Comparison of ENCODE assay signal across 11 cellular contexts in genomic region chr11:7646866-7647265, GRCh38. TPM values are rescaled to one million over a fixed set of nuclear protein-coding genes. Genes with fewer than 3 reads are reported as not detected.
"Had no signal": no experiment of that assay in that cellular context is flagged by ENCODE, and none has a peak within 500 bp of the region (broad histone marks: within the 10 kb centered on the region; RNA-seq: fewer than 3 reads in every experiment).

No MANE protein-coding gene starts in this region.

- H3K27ac Mint-ChIP-seq: HFFc6, IgD-negative memory B cell had no signal

- H3K9ac ChIP-seq: GM23248 had no signal

- ATAC-seq: HCT116 had no signal

- H3K4me1 Mint-ChIP-seq: IgD-negative memory B cell had no signal

- FAIRE-seq: HTR-8/SVneo had no signal

- H3K9me3 ChIP-seq: HAP-1 had no signal

- DNase-seq: GM23248, GOT3, H7, HFFc6, KBM-7 had no signal

- H3K27ac ChIP-seq: GM23248 had no signal

- H3K9me3 Mint-ChIP-seq: HFFc6, IgD-negative memory B cell had no signal

- H3K27me3 Mint-ChIP-seq: IgD-negative memory B cell had no signal

- H3K4me3 Mint-ChIP-seq: HFFc6, IgD-negative memory B cell had no signal

- H3K4me3 ChIP-seq: GM23248, HAP-1 had no signal

RNA-seq across cellular contexts. Expression of gene CYB5R2, which starts 26.4 kb away (rescaled TPM):
- total RNA-seq: H4 had no signal

RNA-seq across cellular contexts. Expression of gene OVCH2, which starts 59.4 kb away (rescaled TPM):
- total RNA-seq: GM23248, HFFc6, HT-29 had no signal
- polyA plus RNA-seq: IgD-negative memory B cell had no signal
